Comparison of ENCODE assay signal across 8 cellular contexts in the genomic region with DNA sequence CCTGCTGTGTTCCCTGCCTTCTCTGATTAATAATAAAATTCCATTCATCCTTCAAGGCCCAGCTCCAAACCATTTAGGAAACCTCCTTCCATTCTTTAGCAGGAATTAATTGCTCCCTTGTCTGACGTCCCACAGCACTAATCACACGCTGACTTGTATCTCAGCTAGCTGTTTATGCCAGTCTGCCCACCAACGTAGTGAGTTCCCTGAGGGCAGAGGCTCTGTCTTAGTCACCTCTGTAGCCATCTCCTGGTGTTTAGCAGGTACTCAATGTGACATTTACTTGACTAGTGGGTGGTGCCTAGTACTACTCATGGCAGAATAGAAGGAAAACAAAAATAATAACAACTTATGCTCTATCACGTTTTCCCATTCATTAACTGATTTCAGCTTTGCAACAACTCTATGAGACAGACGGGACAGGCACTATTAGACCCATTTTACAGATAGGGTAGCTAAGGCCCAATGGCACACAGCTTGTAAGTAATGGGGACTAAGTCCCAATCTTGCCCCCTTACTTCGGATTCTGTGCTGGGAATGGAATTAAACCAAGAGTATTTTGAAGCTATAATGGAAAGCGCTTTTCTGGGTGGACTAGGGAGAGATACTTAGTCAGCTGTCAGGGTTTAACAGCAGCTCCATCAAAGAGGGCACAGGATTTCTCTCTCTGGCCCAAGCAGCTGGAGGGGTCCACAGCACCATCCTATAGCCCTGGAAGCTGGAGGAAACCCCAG. TPM values are rescaled to one million over a fixed set of nuclear protein-coding genes. Genes with fewer than 3 reads are reported as not detected.
A peak's percentile ranks its signal among the peaks of the same experiment; 100 is the strongest.
DNase-seq lines count a peak whose midpoint lies in the region; ATAC-seq, FAIRE-seq and TF ChIP-seq lines count a peak whose summit lies in the region.

No MANE protein-coding gene starts in this region.

- peaks cover 0 to 21% (median 12%) of the 10 kb centered on the region in 12 donors for H3K4me1 ChIP-seq in heart left ventricle
- H3K4me1 ChIP-seq in astrocyte (ENCODE audit: insufficient read depth, low read length), result peaks cover 3% of the 10 kb centered on the region
- H3K4me1 ChIP-seq in mucosa of descending colon (ENCODE audit: low read depth), result peaks cover 15% of the 10 kb centered on the region

- peak overlapping the region; percentile 99 for H3K4me2 ChIP-seq in astrocyte (ENCODE audit: low read length)

- TF ChIP-seq CTCF in heart left ventricle (IDR thresholded peaks at IDR 0.05), result no peak
- TF ChIP-seq CTCF in astrocyte (IDR thresholded peaks at IDR 0.05; ENCODE audit: insufficient read depth, low read depth, low read length), result no peak
- TF ChIP-seq CTCF in type B pancreatic cell (conservative IDR thresholded peaks at IDR 0.05), result no peak
- no peak for TF ChIP-seq CTCF in mucosa of descending colon (IDR thresholded peaks at IDR 0.05)

- ATAC-seq in heart left ventricle (no peak), left ventricle myocardium superior (no peak), memory B cell (ENCODE audit: low read depth) (no peak), mucosa of descending colon (no peak), HG03521 (IDR thresholded peaks at IDR 0.05; ENCODE audit: unreplicated experiment) (no peak)

- peaks cover 28% of the 10 kb centered on the region for H3K79me2 ChIP-seq in astrocyte (ENCODE audit: insufficient read depth, low read length)

- H3K4me3 Mint-ChIP-seq in astrocyte (ENCODE audit: unreplicated experiment), result peak overlapping the region; percentile 92
- H3K4me3 Mint-ChIP-seq in memory B cell, result peak overlapping the region; percentile 91
- H3K4me3 Mint-ChIP-seq in type B pancreatic cell, result peak overlapping the region; percentile 96

- H3K4me1 Mint-ChIP-seq in astrocyte (ENCODE audit: low read depth, unreplicated experiment) (peaks cover 5% of the 10 kb centered on the region), memory B cell (peaks cover 18% of the 10 kb centered on the region), type B pancreatic cell (ENCODE audit: unreplicated experiment) (peaks cover 7% of the 10 kb centered on the region)

- peak overlapping the region; percentile 79 for H2AFZ ChIP-seq in astrocyte (ENCODE audit: low read depth, low read length)

- H3K36me3 ChIP-seq in heart left ventricle, result peaks cover 0 to 2% (median 0%) of the 10 kb centered on the region in 9 donors
- H3K36me3 ChIP-seq in astrocyte (ENCODE audit: insufficient read depth, low read length), result no peaks in the 10 kb centered on the region
- no peaks in the 10 kb centered on the region for H3K36me3 ChIP-seq in mucosa of descending colon (ENCODE audit: low read depth)

- no peak for DNase-seq in heart left ventricle
- no peak for DNase-seq in left ventricle myocardium superior
- no peak for DNase-seq in astrocyte (ENCODE audit: low read depth)
- no peak for DNase-seq in memory B cell (ENCODE audit: low spot score in 2 of 2)
- DNase-seq in type B pancreatic cell (ENCODE audit: extremely low spot score, unreplicated experiment), result no peak
- no peak for DNase-seq in mucosa of descending colon
- DNase-seq in stimulated activated CD4-positive, alpha-beta T cell treated with anti-CD3 and anti-CD28 coated beads, Interleukin-2, amount 100 ng/mL, for 24 hours, result no peak

- no peak for FAIRE-seq in astrocyte (lab: Jason Lieb, UNC)

- H3K4me3 ChIP-seq in heart left ventricle, result peak overlapping the region in 9 of 12 donors; percentile 70 to 91 (median 71)
- H3K4me3 ChIP-seq in astrocyte (ENCODE audit: insufficient read depth, low read depth, low read length), result peak overlapping the region; percentile 99
- no peak overlapping the region for H3K4me3 ChIP-seq in mucosa of descending colon

- peak overlapping the region; percentile 75 for H3K9ac ChIP-seq in astrocyte (ENCODE audit: low read length)

- H3K9me3 Mint-ChIP-seq in astrocyte (ENCODE audit: unreplicated experiment) (no peaks in the 10 kb centered on the region), memory B cell (no peaks in the 10 kb centered on the region), type B pancreatic cell (no peaks in the 10 kb centered on the region)

- no peak for TF ChIP-seq POLR2A in heart left ventricle (IDR thresholded peaks at IDR 0.05)

- no peaks in the 10 kb centered on the region for H3K27me3 ChIP-seq in heart left ventricle
- H3K27me3 ChIP-seq in astrocyte (ENCODE audit: insufficient read depth, low read length), result no peaks in the 10 kb centered on the region

- peak overlapping the region in 5 of 12 donors; percentile 86 to 93 (median 91) for H3K27ac ChIP-seq in heart left ventricle
- peak overlapping the region; percentile 90 for H3K27ac ChIP-seq in astrocyte (ENCODE audit: low read depth, low read length)

- H3K9me3 ChIP-seq in heart left ventricle (no peaks in the 10 kb centered on the region), astrocyte (ENCODE audit: insufficient read depth, low read depth, low read length) (no peaks in the 10 kb centered on the region), mucosa of descending colon (no peaks in the 10 kb centered on the region)

- intact Hi-C loops in heart left ventricle (cut with DNase I), result loop anchor here in 7 of 10 donors (5.0 to 10.0 kb wide), 4 partner anchors 57 to 137 kb away; partner anchors contain the start of gene CDC6 (in 5 of the 7)
- intact Hi-C loops in left ventricle myocardium superior (cut with micrococcal nuclease), result no loop called here
- intact Hi-C loops in mucosa of descending colon (cut with DNase I, micrococcal nuclease), result no loop called here

- H4K20me1 ChIP-seq in astrocyte (ENCODE audit: insufficient read depth, low read length), result peaks cover 11% of the 10 kb centered on the region

- H3K27ac Mint-ChIP-seq in astrocyte (ENCODE audit: unreplicated experiment) (peak overlapping the region; percentile 99), memory B cell (peak overlapping the region; percentile 98), type B pancreatic cell (peak overlapping the region; percentile 94)

- 81 to 83% (median 82%) methylated on average over 7 of the region's 7 CpGs for WGBS in heart left ventricle, 4 donors

- H3K36me3 Mint-ChIP-seq in astrocyte (ENCODE audit: low read depth, unreplicated experiment), result no peaks in the 10 kb centered on the region
- peaks cover under 1% of the 10 kb centered on the region for H3K36me3 Mint-ChIP-seq in memory B cell
- no peaks in the 10 kb centered on the region for H3K36me3 Mint-ChIP-seq in type B pancreatic cell

- H3K27me3 Mint-ChIP-seq in astrocyte (ENCODE audit: low read depth, unreplicated experiment) (no peaks in the 10 kb centered on the region), memory B cell (no peaks in the 10 kb centered on the region), type B pancreatic cell (no peaks in the 10 kb centered on the region)

RNA-seq across cellular contexts. Expression of gene WIPF2, which starts 0.9 kb away (rescaled TPM):
- total RNA-seq in heart left ventricle, result 10 to 100 TPM in 6 of 9 donors, 1 to 10 TPM in 3; 8.4 to 17.6 (median 11.2) TPM
- 10 to 100 TPM in 1 of 2 donors, 1 to 10 TPM in 1; 6.6 to 12.2 TPM for polyA plus RNA-seq in heart left ventricle
- total RNA-seq in left ventricle myocardium superior, result 11.3 TPM
- total RNA-seq in astrocyte, result 30.7 and 31.2 TPM in 2 replicates
- 27.2 and 35.3 TPM in 2 replicates for total RNA-seq in type B pancreatic cell (ENCODE audit: low replicate concordance)
- total RNA-seq in mucosa of descending colon, result 10 to 100 TPM; 41.4 to 56.2 (median 42.8) TPM

RNA-seq across cellular contexts. Expression of gene RAPGEFL1, which starts 40.9 kb away (rescaled TPM):
- total RNA-seq in heart left ventricle (1 to 10 TPM; 2.2 to 4.8 (median 2.9) TPM), left ventricle myocardium superior (3.8 TPM), astrocyte (6.8 and 7.0 TPM in 2 replicates), type B pancreatic cell (ENCODE audit: low replicate concordance) (9.9 and 18.6 TPM in 2 replicates), mucosa of descending colon (100 to 1,000 TPM in 2 of 3 donors, 10 to 100 TPM in 1; 76.8 to 177 (median 147) TPM)
- 1 to 10 TPM; 3.3 to 6.6 TPM for polyA plus RNA-seq in heart left ventricle

Comparison
In these comparisons a context has a peak if more than half of its experiments do, and no peak if none do; other contexts are left out.
1. intact Hi-C loops: an anchor here in heart left ventricle (5.0 to 10.0 kb wide); none called in left ventricle myocardium superior and mucosa of descending colon.